In the genomic region with DNA sequence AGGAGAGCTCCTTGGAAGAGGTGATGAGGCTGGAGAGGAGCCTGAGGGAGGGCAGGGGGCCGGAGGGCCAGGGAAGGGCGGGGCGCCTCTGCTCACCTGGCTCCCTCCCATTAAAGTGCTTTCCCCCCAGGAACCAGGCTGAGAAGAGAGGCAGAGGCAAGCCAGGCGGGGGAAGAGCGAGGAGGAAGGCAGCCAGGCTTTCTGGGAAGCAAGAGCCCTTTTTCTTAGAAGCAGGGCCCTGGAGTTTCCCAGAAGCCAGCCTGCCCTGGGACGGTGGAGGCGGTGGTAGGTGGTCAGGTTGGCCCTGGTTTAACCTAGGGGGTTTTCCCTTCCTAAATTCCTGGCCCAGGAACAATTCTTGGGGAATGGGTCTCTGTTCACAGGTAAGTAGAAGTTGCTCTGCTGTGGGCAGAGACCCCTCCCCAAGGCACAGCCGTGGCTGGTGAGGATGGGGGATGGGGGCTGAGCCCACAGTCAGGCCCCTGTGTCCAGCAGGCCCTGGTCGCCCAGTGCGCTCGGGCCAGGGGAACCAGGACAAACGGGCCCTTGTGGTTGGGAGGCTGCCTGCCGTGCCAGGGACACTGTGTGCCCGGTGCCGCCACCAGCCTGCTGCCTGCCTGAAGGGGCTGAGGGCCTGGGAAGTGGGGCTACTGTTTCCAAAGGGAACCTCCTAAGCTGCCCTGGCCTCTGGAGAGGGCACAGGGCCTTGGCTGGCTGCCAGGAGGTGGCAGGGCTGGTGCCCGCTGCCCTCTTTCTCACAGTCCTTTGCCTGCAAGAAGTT, we compare ENCODE assay signal across 11 cellular contexts. TPM values are rescaled to one million over a fixed set of nuclear protein-coding genes. Genes with fewer than 3 reads are reported as not detected.
A peak's percentile ranks its signal among the peaks of the same experiment; 100 is the strongest.
DNase-seq lines count a peak whose midpoint lies in the region; ATAC-seq and TF ChIP-seq lines count a peak whose summit lies in the region.
"Had no signal": no experiment of that assay in that cellular context is flagged by ENCODE, and none has a peak within 500 bp of the region (broad histone marks: within the 10 kb centered on the region; RNA-seq: fewer than 3 reads in every experiment).

No MANE protein-coding gene starts in this region.

- H2BK15ac ChIP-seq in H9 (ENCODE audit: low read depth, low read length), result no peak overlapping the region

- H4K8ac ChIP-seq in H9 (replicated peaks; ENCODE audit: insufficient read length, low read depth, low read length), result no peak overlapping the region

- no peak overlapping the region; the same call in 1 of the 2 replicates for H3K14ac ChIP-seq in H9 (ENCODE audit: insufficient read depth, low read length)

- no peaks in the 10 kb centered on the region for H3K79me2 ChIP-seq in H9 (ENCODE audit: insufficient read depth, low read length)

- H3K23ac ChIP-seq in H9 (ENCODE audit: insufficient read length, low read depth, low read length), result no peak overlapping the region

- no peak overlapping the region for H4K5ac ChIP-seq in H9 (ENCODE audit: insufficient read length, low read depth, low read length)

- H2AFZ ChIP-seq in H9 (ENCODE audit: low read length), result no peak overlapping the region

- H2BK5ac ChIP-seq in H9 (ENCODE audit: insufficient read length, low read length), result no peak overlapping the region

- no peak overlapping the region for H2BK20ac ChIP-seq in H9 (ENCODE audit: low read depth, low read length, poor library complexity, severe bottlenecking)

- H3K4me1 Mint-ChIP-seq in H9, result peaks cover 7 to 18% of the 10 kb centered on the region in 2 experiments; a peak in 3 of 4 replicates
- H3K4me1 Mint-ChIP-seq in activated CD4-positive, alpha-beta memory T cell treated with anti-CD3 and anti-CD28 coated beads, Interleukin-2, amount 10 ng/mL, durations not matched to agents 7 days and 5 days, result peaks cover 90% of the 10 kb centered on the region

- POLR2A ChIA-PET in activated CD4-positive, alpha-beta memory T cell treated with anti-CD3 and anti-CD28 coated beads, Interleukin-2, amount 10 ng/mL, durations not matched to agents 7 days and 5 days (lab: Charles Lee), result interaction anchor here (0.8 to 8.9 kb wide), 4 partner anchors 11 to 114 kb away, joined by 3 to 148 read pairs (median 22); a partner anchor contains a TSS

- peaks cover 1% of the 10 kb centered on the region; the same call in 1 of the 2 replicates for H3K27me3 Mint-ChIP-seq in H9 (ENCODE audit: low read depth)
- H3K27me3 Mint-ChIP-seq in activated CD4-positive, alpha-beta memory T cell treated with anti-CD3 and anti-CD28 coated beads, Interleukin-2, amount 10 ng/mL, durations not matched to agents 7 days and 5 days, result no peaks in the 10 kb centered on the region

- no peak overlapping the region for H3K9ac ChIP-seq in H9 (ENCODE audit: extremely low read depth, insufficient read length, low read length)

- H3K36me3 Mint-ChIP-seq in H9 (ENCODE audit: insufficient read depth in 1 of 3, low read depth in 3 of 3), result no peaks in the 10 kb centered on the region
- H3K36me3 Mint-ChIP-seq in activated CD4-positive, alpha-beta memory T cell treated with anti-CD3 and anti-CD28 coated beads, Interleukin-2, amount 10 ng/mL, durations not matched to agents 7 days and 5 days (ENCODE audit: low read depth), result peaks cover 16% of the 10 kb centered on the region

- no peak overlapping the region for H2AK5ac ChIP-seq in H9 (ENCODE audit: insufficient read length, low read length)

- H3K18ac ChIP-seq in H9 (ENCODE audit: insufficient read length, low read depth, low read length), result no peak overlapping the region

- H3K27ac ChIP-seq in H9 (ENCODE audit: insufficient read length, low read depth, low read length) (no peak overlapping the region), heart left ventricle (peak overlapping the region; percentile 58 to 91 (median 70)), sigmoid colon (peak overlapping the region; percentile 59 to 86 (median 64))
- H3K27ac ChIP-seq: cardiac muscle cell, testis had no signal

- H3K4me2 ChIP-seq in H9 (ENCODE audit: insufficient read depth, insufficient read length, low read length), result no peak overlapping the region

- no peak overlapping the region for H4K91ac ChIP-seq in H9 (ENCODE audit: insufficient read length, low read depth, low read length)

- CTCF ChIA-PET in activated CD4-positive, alpha-beta memory T cell treated with anti-CD3 and anti-CD28 coated beads, Interleukin-2, amount 10 ng/mL, durations not matched to agents 7 days and 5 days (lab: Charles Lee), result interaction anchor here (9.9 kb wide), 1 partner anchor 9 kb away, joined by 190 read pairs; no protein-coding TSS in a partner anchor

- DNase-seq in H9 (no peak), heart left ventricle (peak in 2 of 5 donors; percentile 72 to 77), sigmoid colon (peak; percentile 82), islet precursor cell (no peak), NCI-H2107 treated with DMSO at 0.1 percent for 48 hours (lab: John Stamatoyannopoulos, UW; ENCODE audit: unreplicated experiment) (no peak), SK-N-DZ (ENCODE audit: low spot score) (no peak), GM10266 (ENCODE audit: extremely low spot score) (no peak)
- DNase-seq in activated CD4-positive, alpha-beta memory T cell treated with anti-CD3 and anti-CD28 coated beads, Interleukin-2, amount 10 ng/mL, durations not matched to agents 7 days and 5 days, result peak; percentile 64
- DNase-seq: T1000, testis had no signal

- H3K9me3 Mint-ChIP-seq in H9, result no peaks in the 10 kb centered on the region
- H3K9me3 Mint-ChIP-seq in activated CD4-positive, alpha-beta memory T cell treated with anti-CD3 and anti-CD28 coated beads, Interleukin-2, amount 10 ng/mL, durations not matched to agents 7 days and 5 days, result no peaks in the 10 kb centered on the region

- peak; percentile 17 to 45 (median 32) for ATAC-seq in heart left ventricle

- intact Hi-C loops in heart left ventricle (cut with DNase I), result no loop called here
- intact Hi-C loops in sigmoid colon (cut with DNase I), result no loop called here

- no peak overlapping the region for H2BK120ac ChIP-seq in H9 (ENCODE audit: low read depth, low read length, poor library complexity, severe bottlenecking)

- no peak for TF ChIP-seq POLR2A in heart left ventricle (IDR thresholded peaks at IDR 0.05)
- no peak for TF ChIP-seq POLR2A in sigmoid colon (IDR thresholded peaks at IDR 0.05)

- H3K4me1 ChIP-seq in H9 (ENCODE audit: insufficient read depth, low read length), result no peaks in the 10 kb centered on the region
- H3K4me1 ChIP-seq in heart left ventricle, result peaks cover 25 to 92% (median 58%) of the 10 kb centered on the region in 12 donors
- peaks cover 0 to 85% (median 66%) of the 10 kb centered on the region in 4 donors for H3K4me1 ChIP-seq in sigmoid colon

- TF ChIP-seq EP300 in sigmoid colon (IDR thresholded peaks at IDR 0.05), result no peak

- TF ChIP-seq CTCF in H9 (conservative IDR thresholded peaks at IDR 0.05), result no peak
- TF ChIP-seq CTCF in heart left ventricle (IDR thresholded peaks at IDR 0.05), result no peak
- no peak for TF ChIP-seq CTCF in sigmoid colon (IDR thresholded peaks at IDR 0.05)
- no peak for TF ChIP-seq CTCF in GM10266 (IDR thresholded peaks at IDR 0.05; ENCODE audit: control insufficient read depth, insufficient read depth, low read depth, missing control alignments)

- H3K9me3 ChIP-seq in H9 (ENCODE audit: control insufficient read depth, low read depth, low read length) (no peaks in the 10 kb centered on the region), heart left ventricle (no peaks in the 10 kb centered on the region), sigmoid colon (no peaks in the 10 kb centered on the region)
- H3K9me3 ChIP-seq: testis had no signal

- peaks cover 3% of the 10 kb centered on the region for H3K23me2 ChIP-seq in H9 (ENCODE audit: insufficient read length, low read depth, low read length, poor library complexity, severe bottlenecking)

- no peaks in the 10 kb centered on the region for H4K20me1 ChIP-seq in H9 (ENCODE audit: control insufficient read depth, insufficient read depth, insufficient read length)

- no peak overlapping the region for H3K4ac ChIP-seq in H9 (ENCODE audit: low read depth, low read length)

- no peak overlapping the region for H2BK12ac ChIP-seq in H9 (ENCODE audit: insufficient read length, low read depth, low read length)

- no peak overlapping the region for H3K56ac ChIP-seq in H9 (ENCODE audit: insufficient read length, low read depth, low read length)

- peak overlapping the region in 2 of 3 experiments; percentile 17 to 33; a peak in 3 of 7 replicates for H3K27ac Mint-ChIP-seq in H9
- peak overlapping the region; percentile 99 for H3K27ac Mint-ChIP-seq in activated CD4-positive, alpha-beta memory T cell treated with anti-CD3 and anti-CD28 coated beads, Interleukin-2, amount 10 ng/mL, durations not matched to agents 7 days and 5 days

- H3K79me1 ChIP-seq in H9 (ENCODE audit: insufficient read depth, low read depth, low read length, poor library complexity, severe bottlenecking), result no peaks in the 10 kb centered on the region

- H3K36me3 ChIP-seq in heart left ventricle (no peaks in the 10 kb centered on the region), sigmoid colon (no peaks in the 10 kb centered on the region)
- H3K36me3 ChIP-seq: cardiac muscle cell had no signal

- no peaks in the 10 kb centered on the region for H3K27me3 ChIP-seq in H9 (ENCODE audit: insufficient read depth, low read length)
- no peaks in the 10 kb centered on the region for H3K27me3 ChIP-seq in heart left ventricle
- no peaks in the 10 kb centered on the region for H3K27me3 ChIP-seq in sigmoid colon
- H3K27me3 ChIP-seq: cardiac muscle cell, testis had no signal

- no CpG with 5 or more reads among the region's 16 CpGs for WGBS in H9 (ENCODE audit: extremely low coverage, insufficient read length, low lambda C conversion rate)
- 64 to 76% (median 69%) methylated on average over 8 to 16 of the region's 16 CpGs for WGBS in heart left ventricle, 4 donors
- WGBS in sigmoid colon, 2 donors, result 84 to 86% methylated on average over 16 of the region's 16 CpGs

- no peak overlapping the region for H3K4me3 Mint-ChIP-seq in H9
- H3K4me3 Mint-ChIP-seq in activated CD4-positive, alpha-beta memory T cell treated with anti-CD3 and anti-CD28 coated beads, Interleukin-2, amount 10 ng/mL, durations not matched to agents 7 days and 5 days, result peak overlapping the region; percentile 22

- H3T11ph ChIP-seq in H9 (ENCODE audit: low read length), result no peak overlapping the region

- H3K4me3 ChIP-seq in heart left ventricle (no peak overlapping the region), sigmoid colon (no peak overlapping the region)
- H3K4me3 ChIP-seq: cardiac muscle cell, testis had no signal

RNA-seq across cellular contexts. Expression of a gene that starts 16.6 kb away (rescaled TPM):
- 20.9 and 21.3 TPM in 2 replicates for total RNA-seq in H9 (2021)
- 100 to 1,000 TPM; 113 to 123 TPM for total RNA-seq in activated CD4-positive, alpha-beta memory T cell treated with anti-CD3 and anti-CD28 coated beads, Interleukin-2, amount 10 ng/mL, durations not matched to agents 7 days and 5 days
- total RNA-seq in heart left ventricle, result 10 to 100 TPM; 17.8 to 70.1 (median 26.6) TPM
- 10 to 100 TPM; 18.3 to 24.8 TPM for polyA plus RNA-seq in heart left ventricle
- 10 to 100 TPM; 35.2 to 52.7 (median 39.6) TPM for total RNA-seq in sigmoid colon
- 10 to 100 TPM; 27.6 to 49.7 (median 32.1) TPM for polyA plus RNA-seq in sigmoid colon
- polyA plus RNA-seq in SK-N-DZ (2014; cell fraction: cytosol; rRNA removed), result 211 and 229 TPM in 2 replicates
- polyA plus RNA-seq in SK-N-DZ (2014; cell fraction: nucleus; rRNA removed), result 616 and 634 TPM in 2 replicates

RNA-seq across cellular contexts. Expression of a gene that starts 26.1 kb away (rescaled TPM):
- total RNA-seq in H9 (2021) (9.3 TPM in 2 replicates), heart left ventricle (10 to 100 TPM in 2 of 9 donors, 1 to 10 TPM in 7; 4.6 to 22.5 (median 7.1) TPM), sigmoid colon (10 to 100 TPM in 3 of 4 donors, 1 to 10 TPM in 1; 8.9 to 31.1 (median 19.2) TPM)
- 1 to 10 TPM; 2.5 to 3.9 TPM for total RNA-seq in activated CD4-positive, alpha-beta memory T cell treated with anti-CD3 and anti-CD28 coated beads, Interleukin-2, amount 10 ng/mL, durations not matched to agents 7 days and 5 days
- polyA plus RNA-seq in heart left ventricle (1 to 10 TPM; 5.4 to 7.0 TPM), sigmoid colon (1 to 10 TPM; 4.2 to 9.9 (median 5.4) TPM)
- polyA plus RNA-seq in SK-N-DZ (2014; cell fraction: cytosol; rRNA removed), result 2.5 and 5.4 TPM in 2 replicates
- polyA plus RNA-seq in SK-N-DZ (2014; cell fraction: nucleus; rRNA removed), result 6.9 and 7.7 TPM in 2 replicates

Comparison
In these comparisons a context has a peak if more than half of its experiments do, and no peak if none do; other contexts are left out.
1. DNase-seq: peak in activated CD4-positive, alpha-beta memory T cell treated with anti-CD3 and anti-CD28 coated beads, Interleukin-2, amount 10 ng/mL, durations not matched to agents 7 days and 5 days (single experiment) and sigmoid colon (single experiment); none in H9 (single experiment), islet precursor cell (single experiment), NCI-H2107 treated with DMSO at 0.1 percent for 48 hours (single experiment), SK-N-DZ (single experiment) and GM10266 (single experiment).